11 cellular contexts compared by ENCODE assay signal in the genomic region with DNA sequence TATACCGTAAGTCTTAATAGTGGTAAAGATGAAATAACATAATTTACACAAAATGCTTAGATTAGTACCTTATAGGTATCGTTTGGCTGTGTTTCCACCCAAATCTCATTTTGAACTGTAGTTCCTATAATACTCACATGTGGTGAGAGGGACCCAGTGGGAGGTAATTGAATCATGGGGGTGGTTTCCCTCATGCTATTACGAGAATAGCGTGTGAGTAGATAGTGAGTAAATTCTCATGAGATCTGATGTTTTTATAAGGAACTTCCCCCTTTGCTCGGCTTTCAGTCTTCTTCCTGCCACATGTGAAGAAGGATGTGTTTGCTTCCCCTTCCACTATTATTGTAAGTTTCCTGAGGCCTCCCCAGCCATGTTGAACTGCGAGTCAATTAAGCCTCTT.
A peak's percentile ranks its signal among the peaks of the same experiment; 100 is the strongest.
DNase-seq lines count a peak whose midpoint lies in the region; ATAC-seq, FAIRE-seq and TF ChIP-seq lines count a peak whose summit lies in the region.
"Had no signal": no experiment of that assay in that cellular context is flagged by ENCODE, and none has a peak within 500 bp of the region (broad histone marks: within the 10 kb centered on the region; RNA-seq: fewer than 3 reads in every experiment).

No MANE protein-coding gene starts in this region.

- in situ Hi-C loops in GM12878 (cut with MboI), result no loop called here

- no TSS peak for BruUV-seq in GM12878 (replicated peaks; lab: Mats Ljungman, UMichigan)

- H3K9me3 ChIP-seq in GM12878 (replicated peaks; ENCODE audit: control insufficient read depth, insufficient read depth, low read length), result no peaks in the 10 kb centered on the region
- H3K9me3 ChIP-seq: BE2C had no signal

- SMC1A ChIA-PET in GM12878 (lab: Charles Lee; ENCODE audit: uncharacterized antibody, unreplicated experiment), result interaction anchor here (0.9 to 1.0 kb wide), 2 partner anchors 9 to 29 kb away, joined by 3 read pairs; no protein-coding TSS in a partner anchor

- no peak for TF ChIP-seq POLR2A in GM12878 (IDR thresholded peaks at IDR 0.05; ENCODE audit: low read depth, low read length)

- intact Hi-C loops in GM12878 (cut with micrococcal nuclease; ENCODE audit: unreplicated experiment), result no loop called here

- peak; percentile 75 for DNase-seq in CD1c-positive myeloid dendritic cell (ENCODE audit: extremely low spot score)
- DNase-seq in GM12878 (ENCODE audit: low read depth, low spot score), result peak; percentile 5
- no peak for DNase-seq in DMS53 treated with DMSO at 0.1 percent for 48 hours (lab: John Stamatoyannopoulos, UW; ENCODE audit: unreplicated experiment)
- no peak for DNase-seq in activated gamma-delta T cell treated with Interleukin-2 at 50 U/mL for 16 hours
- DNase-seq in stimulated activated CD4-positive, alpha-beta T cell treated with anti-CD3 and anti-CD28 coated beads, Interleukin-2, amount 100 ng/mL, for 24 hours, result no peak
- DNase-seq: BE2C; GM23248; stimulated activated CD4-positive, alpha-beta T cell treated with anti-CD3 and anti-CD28 coated beads, Interleukin-1b, Interleukin-23, amount 100 ng/mL, for 48 hours had no signal

- FAIRE-seq in GM12878 (lab: Jason Lieb, UNC), result no peak

- WGBS in GM12878 (ENCODE audit: insufficient coverage, insufficient replicate concordance, low lambda C conversion rate, missing lambda C conversion rate), result 1% methylated on average over 6 of the region's 6 CpGs

- RAD21 ChIA-PET in GM12878 (lab: Charles Lee; ENCODE audit: unreplicated experiment), result interaction anchor here (1.0 kb wide), 1 partner anchor 56 kb away, joined by 3 read pairs; no protein-coding TSS in a partner anchor

- no peak overlapping the region for H2AFZ ChIP-seq in GM12878 (ENCODE audit: control insufficient read depth, low read depth, low read length)
- H2AFZ ChIP-seq: GM23248 had no signal

- H4K20me1 ChIP-seq in GM12878 (ENCODE audit: control insufficient read depth, insufficient read depth), result no peaks in the 10 kb centered on the region

- no peaks in the 10 kb centered on the region for H3K36me3 ChIP-seq in GM12878 (ENCODE audit: control insufficient read depth in 2 of 2, insufficient read depth in 2 of 2, low read length in 1 of 2)
- H3K36me3 ChIP-seq: BE2C had no signal

- no peak overlapping the region for H3K9ac ChIP-seq in GM12878 (ENCODE audit: control insufficient read depth, insufficient read depth, low read length)
- H3K9ac ChIP-seq: GM23248 had no signal

- no peak for TF ChIP-seq RAD21 in GM12878 (IDR thresholded peaks at IDR 0.05; ENCODE audit: insufficient read depth, low read depth, low read length)

- 0 out of 4 replicates have a peak, but pooled peaks of 1 of the 2 experiments have one; percentile 10 for TF ChIP-seq EP300 in GM12878 (IDR thresholded peaks at IDR 0.05; ENCODE audit: borderline replicate concordance in 1 of 2, control insufficient read depth in 1 of 2, low read depth in 2 of 2, low read length in 2 of 2)

- POLR2A ChIA-PET in GM12878 (lab: Charles Lee), result no interaction called here

- TF ChIP-seq CTCF in GM12878 (IDR thresholded peaks at IDR 0.05 in 2 of 3, conservative IDR thresholded peaks at IDR 0.05 in 1 of 3; ENCODE audit: control insufficient read depth in 2 of 3, extremely low read depth in 1 of 3, insufficient read depth in 1 of 3, low read depth in 3 of 3, low read length in 3 of 3), result no peak

- H3K79me2 ChIP-seq in GM12878 (ENCODE audit: control insufficient read depth, insufficient read depth, low read length), result no peaks in the 10 kb centered on the region

- H3K4me2 ChIP-seq in GM12878 (ENCODE audit: control insufficient read depth, insufficient read depth), result no peak overlapping the region

- CTCF ChIA-PET in GM12878 (lab: Yijun Ruan, JAX), result no interaction called here

- H3K4me3 ChIP-seq in GM12878, result no peak overlapping the region
- H3K4me3 ChIP-seq: GM23248 had no signal

- no peak overlapping the region for H3K27ac ChIP-seq in GM12878 (ENCODE audit: control insufficient read depth, insufficient read depth)
- H3K27ac ChIP-seq: GM23248 had no signal

- ATAC-seq in GM21529 (IDR thresholded peaks at IDR 0.05; ENCODE audit: unreplicated experiment) (peak; percentile 71), HG03520 (IDR thresholded peaks at IDR 0.05; ENCODE audit: unreplicated experiment) (peak; percentile 83), GM12878 (peak; percentile 92), GM21447 (IDR thresholded peaks at IDR 0.05; ENCODE audit: unreplicated experiment) (no peak)

- no peaks in the 10 kb centered on the region for H3K27me3 ChIP-seq in GM12878 (replicated peaks in 1 of 2; ENCODE audit: control insufficient read depth in 2 of 2, insufficient read depth in 2 of 2, low read length in 1 of 2)
- H3K27me3 ChIP-seq: BE2C had no signal

- H3K4me1 ChIP-seq in GM12878 (ENCODE audit: control insufficient read depth, insufficient read depth, low read length), result no peaks in the 10 kb centered on the region
- H3K4me1 ChIP-seq: BE2C had no signal

TF ChIP-seq in GM12878, 131 proteins besides CTCF, POLR2A, EP300 and RAD21 (continues in another document):
- TF ChIP-seq NBN (IDR thresholded peaks at IDR 0.05) (0 out of 2 replicates have a peak, but pooled peaks have one; percentile 47), BCL3 (IDR thresholded peaks at IDR 0.05; ENCODE audit: borderline replicate concordance, insufficient read depth, low read depth, low read length, poor library complexity, severe bottlenecking) (peak; percentile 39), CREM (IDR thresholded peaks at IDR 0.05; ENCODE audit: low read depth) (peak; percentile 49; the same call in 1 of the 2 replicates), IKZF1 (conservative IDR thresholded peaks at IDR 0.05) (peak; percentile 80), NFYA (IDR thresholded peaks at IDR 0.05; ENCODE audit: borderline replicate concordance, low read depth, low read length) (no peak), IKZF2 (IDR thresholded peaks at IDR 0.05) (peak; percentile 69 to 73; a peak in 3 of 4 replicates), MEF2A (IDR thresholded peaks at IDR 0.05; ENCODE audit: insufficient read depth, low read depth, low read length) (0 out of 2 replicates have a peak, but pooled peaks have one; percentile 32), MYB (IDR thresholded peaks at IDR 0.05; ENCODE audit: borderline replicate concordance, low read depth, low read length) (no peak), ZBED1 (IDR thresholded peaks at IDR 0.05; ENCODE audit: borderline replicate concordance) (peak; percentile 64; the same call in 1 of the 2 replicates), WRNIP1 (IDR thresholded peaks at IDR 0.05; ENCODE audit: borderline replicate concordance, low read depth, low read length) (no peak), POLR2AphosphoS2 (IDR thresholded peaks at IDR 0.05; ENCODE audit: low read depth, low read length) (no peak), SREBF2 (IDR thresholded peaks at IDR 0.05; ENCODE audit: low read length) (no peak), JUND (IDR thresholded peaks at IDR 0.05; ENCODE audit: low read depth, low read length) (no peak)
- TF ChIP-seq, protein P1, sequence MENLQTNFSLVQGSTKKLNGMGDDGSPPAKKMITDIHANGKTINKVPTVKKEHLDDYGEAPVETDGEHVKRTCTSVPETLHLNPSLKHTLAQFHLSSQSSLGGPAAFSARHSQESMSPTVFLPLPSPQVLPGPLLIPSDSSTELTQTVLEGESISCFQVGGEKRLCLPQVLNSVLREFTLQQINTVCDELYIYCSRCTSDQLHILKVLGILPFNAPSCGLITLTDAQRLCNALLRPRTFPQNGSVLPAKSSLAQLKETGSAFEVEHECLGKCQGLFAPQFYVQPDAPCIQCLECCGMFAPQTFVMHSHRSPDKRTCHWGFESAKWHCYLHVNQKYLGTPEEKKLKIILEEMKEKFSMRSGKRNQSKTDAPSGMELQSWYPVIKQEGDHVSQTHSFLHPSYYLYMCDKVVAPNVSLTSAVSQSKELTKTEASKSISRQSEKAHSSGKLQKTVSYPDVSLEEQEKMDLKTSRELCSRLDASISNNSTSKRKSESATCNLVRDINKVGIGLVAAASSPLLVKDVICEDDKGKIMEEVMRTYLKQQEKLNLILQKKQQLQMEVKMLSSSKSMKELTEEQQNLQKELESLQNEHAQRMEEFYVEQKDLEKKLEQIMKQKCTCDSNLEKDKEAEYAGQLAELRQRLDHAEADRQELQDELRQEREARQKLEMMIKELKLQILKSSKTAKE (IDR thresholded peaks at IDR 0.05; ENCODE audit: low read depth, poor library complexity, severe bottlenecking), result peak; percentile 29

Comparison
In these comparisons a context has a peak if more than half of its experiments do, and no peak if none do; other contexts are left out.
1. DNase-seq: peak in CD1c-positive myeloid dendritic cell (single experiment) and GM12878 (single experiment); none in DMS53 treated with DMSO at 0.1 percent for 48 hours (single experiment), activated gamma-delta T cell treated with Interleukin-2 at 50 U/mL for 16 hours (single experiment) and stimulated activated CD4-positive, alpha-beta T cell treated with anti-CD3 and anti-CD28 coated beads, Interleukin-2, amount 100 ng/mL, for 24 hours (0 of 2).